In genomic region chr12:39459027-39459434, GRCh38 we compare ENCODE assay signal across 15 cellular contexts. TPM values are rescaled to one million over a fixed set of nuclear protein-coding genes. Genes with fewer than 3 reads are reported as not detected.
A peak's percentile ranks its signal among the peaks of the same experiment; 100 is the strongest.
DNase-seq lines count a peak whose midpoint lies in the region; ATAC-seq, FAIRE-seq and TF ChIP-seq lines count a peak whose summit lies in the region.
"Had no signal": no experiment of that assay in that cellular context is flagged by ENCODE, and none has a peak within 500 bp of the region (broad histone marks: within the 10 kb centered on the region; RNA-seq: fewer than 3 reads in every experiment).

No MANE protein-coding gene starts in this region.

- H3K4me1 ChIP-seq in GM12878 (ENCODE audit: control insufficient read depth, insufficient read depth, low read length): no peaks in the 10 kb centered on the region
- H3K4me1 ChIP-seq: A549 had no signal

- H3K36me3 ChIP-seq in GM12878 (ENCODE audit: control insufficient read depth in 2 of 2, insufficient read depth in 2 of 2, low read length in 1 of 2): no peaks in the 10 kb centered on the region

- no peaks in the 10 kb centered on the region for H3K4me1 Mint-ChIP-seq in activated CD4-positive, alpha-beta memory T cell treated with anti-CD3 and anti-CD28 coated beads, Interleukin-2, amount 10 ng/mL, durations not matched to agents 7 days and 5 days
- H3K4me1 Mint-ChIP-seq: CD14-positive monocyte had no signal

- H3K4me3 Mint-ChIP-seq in activated CD4-positive, alpha-beta memory T cell treated with anti-CD3 and anti-CD28 coated beads, Interleukin-2, amount 10 ng/mL, durations not matched to agents 7 days and 5 days: no peak overlapping the region
- H3K4me3 Mint-ChIP-seq: CD14-positive monocyte; CD8-positive, alpha-beta T cell had no signal

- no peak for TF ChIP-seq EP300 in GM12878 (IDR thresholded peaks at IDR 0.05; ENCODE audit: borderline replicate concordance in 1 of 2, control insufficient read depth in 1 of 2, low read depth in 2 of 2, low read length in 2 of 2)

- no peak for TF ChIP-seq CTCF in GM12878 (IDR thresholded peaks at IDR 0.05 in 2 of 3, conservative IDR thresholded peaks at IDR 0.05 in 1 of 3; ENCODE audit: control insufficient read depth in 2 of 3, extremely low read depth in 1 of 3, insufficient read depth in 1 of 3, low read depth in 3 of 3, low read length in 3 of 3)

- POLR2A ChIA-PET in GM12878 (lab: Charles Lee): no interaction called here
- POLR2A ChIA-PET in activated CD4-positive, alpha-beta memory T cell treated with anti-CD3 and anti-CD28 coated beads, Interleukin-2, amount 10 ng/mL, durations not matched to agents 7 days and 5 days (lab: Charles Lee): no interaction called here

- no peak overlapping the region for H3K27ac ChIP-seq in GM12878 (ENCODE audit: control insufficient read depth, insufficient read depth)
- H3K27ac ChIP-seq: A549 had no signal

- BruUV-seq in GM12878 (replicated peaks; lab: Mats Ljungman, UMichigan): no TSS peak

- intact Hi-C loops in GM12878 (cut with micrococcal nuclease; ENCODE audit: unreplicated experiment): no loop called here

- SMC1A ChIA-PET in GM12878 (lab: Charles Lee; ENCODE audit: uncharacterized antibody, unreplicated experiment): no interaction called here

- WGBS in GM12878 (ENCODE audit: insufficient coverage, insufficient replicate concordance, low lambda C conversion rate, missing lambda C conversion rate): 65% methylated on average over 7 of the region's 7 CpGs

- CTCF ChIA-PET in GM12878 (lab: Yijun Ruan, JAX): no interaction called here
- CTCF ChIA-PET in activated CD4-positive, alpha-beta memory T cell treated with anti-CD3 and anti-CD28 coated beads, Interleukin-2, amount 10 ng/mL, durations not matched to agents 7 days and 5 days (lab: Charles Lee): no interaction called here

- H3K4me3 ChIP-seq in GM12878: no peak overlapping the region
- H3K4me3 ChIP-seq: A549 had no signal

- H3K27me3 Mint-ChIP-seq in activated CD4-positive, alpha-beta memory T cell treated with anti-CD3 and anti-CD28 coated beads, Interleukin-2, amount 10 ng/mL, durations not matched to agents 7 days and 5 days: no peaks in the 10 kb centered on the region

- FAIRE-seq in H54 (lab: Jason Lieb, UNC) (peak; percentile 48), GM12878 (lab: Jason Lieb, UNC) (no peak), urothelium cell line (lab: Jason Lieb, UNC) (peak; percentile 27)
- FAIRE-seq: A549, HTR-8/SVneo had no signal

- no peak overlapping the region for H3K4me2 ChIP-seq in GM12878 (ENCODE audit: control insufficient read depth, insufficient read depth)
- H3K4me2 ChIP-seq: A549 had no signal

- in situ Hi-C loops in GM12878 (cut with MboI): no loop called here

- H4K20me1 ChIP-seq in GM12878 (ENCODE audit: control insufficient read depth, insufficient read depth): no peaks in the 10 kb centered on the region

- H3K9me3 ChIP-seq in GM12878 (replicated peaks; ENCODE audit: control insufficient read depth, insufficient read depth, low read length): no peaks in the 10 kb centered on the region
- H3K9me3 ChIP-seq: A549 had no signal

- no peaks in the 10 kb centered on the region for H3K27me3 ChIP-seq in GM12878 (replicated peaks in 1 of 2; ENCODE audit: control insufficient read depth in 2 of 2, insufficient read depth in 2 of 2, low read length in 1 of 2)

- no peak overlapping the region for H3K9ac ChIP-seq in GM12878 (ENCODE audit: control insufficient read depth, insufficient read depth, low read length)

- no peaks in the 10 kb centered on the region for H3K9me3 Mint-ChIP-seq in activated CD4-positive, alpha-beta memory T cell treated with anti-CD3 and anti-CD28 coated beads, Interleukin-2, amount 10 ng/mL, durations not matched to agents 7 days and 5 days
- H3K9me3 Mint-ChIP-seq: CD8-positive, alpha-beta T cell had no signal

- TF ChIP-seq POLR2A in H54 (IDR thresholded peaks at IDR 0.05; ENCODE audit: low read depth, low read length) (no peak), GM12878 (IDR thresholded peaks at IDR 0.05; ENCODE audit: low read depth, low read length) (no peak)

- no peak overlapping the region for H2AFZ ChIP-seq in GM12878 (ENCODE audit: control insufficient read depth, low read depth, low read length)

- no peak for TF ChIP-seq RAD21 in GM12878 (IDR thresholded peaks at IDR 0.05; ENCODE audit: insufficient read depth, low read depth, low read length)

- no peaks in the 10 kb centered on the region for H3K36me3 Mint-ChIP-seq in activated CD4-positive, alpha-beta memory T cell treated with anti-CD3 and anti-CD28 coated beads, Interleukin-2, amount 10 ng/mL, durations not matched to agents 7 days and 5 days (ENCODE audit: low read depth)
- H3K36me3 Mint-ChIP-seq: CD14-positive monocyte; CD8-positive, alpha-beta T cell had no signal

- RAD21 ChIA-PET in GM12878 (lab: Charles Lee; ENCODE audit: unreplicated experiment): no interaction called here

- no peaks in the 10 kb centered on the region for H3K79me2 ChIP-seq in GM12878 (ENCODE audit: control insufficient read depth, insufficient read depth, low read length)

- no peak for ATAC-seq in GM12878
- ATAC-seq: A549; CD8-positive, alpha-beta T cell; HCT116 had no signal

- DNase-seq in H54 (ENCODE audit: insufficient read length, low spot score) (no peak), OCI-M1 (lab: John Stamatoyannopoulos, UW) (peak; percentile 42), GM12878 (ENCODE audit: low read depth, low spot score) (no peak), urothelium cell line (ENCODE audit: low spot score) (no peak), mesenteric fat pad (ENCODE audit: low spot score) (no peak), NCI-H2196 treated with DMSO at 0.1 percent for 48 hours (lab: John Stamatoyannopoulos, UW; ENCODE audit: unreplicated experiment) (no peak)
- DNase-seq in activated CD4-positive, alpha-beta memory T cell treated with anti-CD3 and anti-CD28 coated beads, Interleukin-2, amount 10 ng/mL, durations not matched to agents 7 days and 5 days: no peak
- DNase-seq: CD8-positive, alpha-beta T cell; COR-L47; DND-41; GDM1 had no signal

- H3K27ac Mint-ChIP-seq in activated CD4-positive, alpha-beta memory T cell treated with anti-CD3 and anti-CD28 coated beads, Interleukin-2, amount 10 ng/mL, durations not matched to agents 7 days and 5 days: no peak overlapping the region
- H3K27ac Mint-ChIP-seq: CD8-positive, alpha-beta T cell had no signal

TF ChIP-seq in GM12878, 131 proteins besides CTCF, POLR2A, EP300 and RAD21:
- TF ChIP-seq POLR2AphosphoS5 (IDR thresholded peaks at IDR 0.05; ENCODE audit: low read length): no peak
- peak; percentile 16; the same call in 1 of the 2 replicates for TF ChIP-seq RAD51 (IDR thresholded peaks at IDR 0.05)

RNA-seq across cellular contexts. Expression of gene KIF21A, which starts 16.1 kb away (rescaled TPM):
- total RNA-seq in GM12878 (2013; cell fraction: nucleolus; rRNA removed): 193 and 223 TPM in 2 replicates
- total RNA-seq in GM12878 (2014; rRNA removed) (28.7 and 41.4 TPM in 2 replicates), GM12878 (2014; rRNA removed; fragmentation: Illumina TruSeq; extraction: Trizol) (42.1 and 43.1 TPM in 2 replicates), GM12878 (2021) (31.1 and 31.5 TPM in 2 replicates), mesenteric fat pad (19.3 TPM)
- polyA plus RNA-seq in GM12878 (2011; ENCODE audit: low read depth): 15.3 TPM
- polyA plus RNA-seq in GM12878 (2011; rRNA removed) (24.4 and 33.5 TPM in 2 replicates), GM12878 (2014; fragmentation: Illumina TruSeq; extraction: Trizol) (36.7 and 43.0 TPM in 2 replicates), GM12878 (2014; fragmentation: Nextera tagmentation; extraction: Ambion mirVana) (10 to 100 TPM; 21.3 to 24.6 TPM), GM12878 (2014; rRNA removed) (17.2 and 22.9 TPM in 2 replicates), GM12878 (2016; fragmentation: Nextera tagmentation; extraction: Ambion mirVana) (10 to 100 TPM; 23.0 to 23.7 TPM)
- polyA plus RNA-seq in GM12878 (2011; cell fraction: cytosol; rRNA removed): 7.7 and 10.1 TPM in 2 replicates
- 16.8 and 21.9 TPM in 2 replicates for polyA plus RNA-seq in GM12878 (2011; cell fraction: nucleus; rRNA removed)
- 16.3 and 21.4 TPM in 2 replicates for polyA plus RNA-seq in GM12878 (2012)
- 31.4 and 52.4 TPM in 2 replicates for polyA minus RNA-seq in GM12878 (2011; rRNA and poly(A)+ RNA removed)
- 10.3 and 11.7 TPM in 2 replicates for polyA minus RNA-seq in GM12878 (2011; cell fraction: cytosol; rRNA and poly(A)+ RNA removed)
- 46.8 and 97.9 TPM in 2 replicates for polyA minus RNA-seq in GM12878 (2011; cell fraction: nucleus; rRNA and poly(A)+ RNA removed)
- total RNA-seq in activated CD4-positive, alpha-beta memory T cell treated with anti-CD3 and anti-CD28 coated beads, Interleukin-2, amount 10 ng/mL, durations not matched to agents 7 days and 5 days: 10 to 100 TPM; 18.4 to 19.7 TPM
